In the genomic region with DNA sequence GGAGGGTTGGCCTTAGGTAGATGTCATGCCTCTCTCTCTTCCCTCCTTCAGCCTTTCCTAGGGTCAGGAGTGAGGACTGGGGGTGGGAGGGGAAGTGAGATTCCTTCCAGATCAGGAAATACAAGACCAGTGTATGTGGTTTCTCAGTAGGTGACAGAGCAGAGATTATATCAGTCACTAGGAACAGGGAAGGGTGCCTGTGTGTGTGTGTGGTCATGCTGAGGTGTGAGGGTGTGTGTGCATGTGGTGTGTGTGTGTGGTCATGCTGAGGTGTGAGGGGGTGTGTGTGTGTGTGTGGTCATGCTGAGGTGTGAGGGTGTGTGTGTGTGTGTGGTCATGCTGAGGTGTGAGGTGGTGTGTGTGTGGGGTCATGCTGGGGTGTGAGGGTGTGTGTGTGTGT, we compare ENCODE assay signal across 27 cellular contexts.
DNase-seq lines count a peak whose midpoint lies in the region; ATAC-seq and TF ChIP-seq lines count a peak whose summit lies in the region.
"Had no signal": no experiment of that assay in that cellular context is flagged by ENCODE, and none has a peak within 500 bp of the region (broad histone marks: within the 10 kb centered on the region; RNA-seq: fewer than 3 reads in every experiment).

No MANE protein-coding gene starts in this region.

- peaks cover 48 to 82% (median 76%) of the 10 kb centered on the region in 10 experiments for H3K4me1 ChIP-seq in BLaER1 treated with 17β-estradiol and CSF1 and Interleukin-3, amounts not matched to agents 10 nM and 100 nM
- peaks cover 3% of the 10 kb centered on the region; the same call in 1 of the 2 replicates for H3K4me1 ChIP-seq in DND-41 (ENCODE audit: insufficient read depth, low read length)

- peak; percentile 50 for ATAC-seq in DND-41 (ENCODE audit: insufficient read depth, low read depth)
- ATAC-seq in natural killer cell, result peak; percentile 26 to 41 (median 37)
- ATAC-seq in GM19463 (IDR thresholded peaks at IDR 0.05; ENCODE audit: unreplicated experiment), result no peak
- ATAC-seq: WTC11 had no signal

- H3K27me3 Mint-ChIP-seq in activated T-helper 2 cell treated with anti-CD3 and anti-CD28 coated beads, Interferon-gamma antibody, Interleukin-2, Interleukin-4, amounts not matched to agents 10 μg/mL and 5 μg/mL and 100 μg/mL, durations not matched to agents 14 hours and 24 hours and 36 hours (ENCODE audit: low read depth), result no peaks in the 10 kb centered on the region
- H3K27me3 Mint-ChIP-seq in natural killer cell (ENCODE audit: low read depth in 2 of 2) (no peaks in the 10 kb centered on the region), mesothelial cell of epicardium (ENCODE audit: low read depth) (no peaks in the 10 kb centered on the region)

- no peak overlapping the region for H2AFZ ChIP-seq in DND-41 (ENCODE audit: low read depth, low read length)
- H2AFZ ChIP-seq: GM23248 had no signal

- H3K79me2 ChIP-seq in DND-41 (ENCODE audit: insufficient read depth, low read length), result no peaks in the 10 kb centered on the region

- no peak overlapping the region for H3K4me3 ChIP-seq in BLaER1 treated with 17β-estradiol and CSF1 and Interleukin-3, amounts not matched to agents 10 nM and 100 nM
- H3K4me3 ChIP-seq in DND-41 (ENCODE audit: low read depth in 1 of 2, low read length in 2 of 2), result no peak overlapping the region
- H3K4me3 ChIP-seq: GM23248, upper lobe of left lung had no signal

- H3K9ac ChIP-seq in BLaER1 treated with 17β-estradiol and CSF1 and Interleukin-3, amounts not matched to agents 10 nM and 100 nM, result no peak overlapping the region; a peak in 1 of 22 replicates
- no peak overlapping the region for H3K9ac ChIP-seq in DND-41 (ENCODE audit: low read depth, low read length)
- H3K9ac ChIP-seq: GM23248 had no signal

- peak overlapping the region; percentile 27 to 90 (median 76) for H3K4me2 ChIP-seq in BLaER1 treated with 17β-estradiol and CSF1 and Interleukin-3, amounts not matched to agents 10 nM and 100 nM
- no peak overlapping the region for H3K4me2 ChIP-seq in DND-41 (ENCODE audit: insufficient read depth, low read length)

- DNase-seq in DND-41, result no peak
- DNase-seq in activated T-helper 2 cell treated with anti-CD3 and anti-CD28 coated beads, Interferon-gamma antibody, Interleukin-2, Interleukin-4, amounts not matched to agents 10 μg/mL and 5 μg/mL and 100 μg/mL, durations not matched to agents 14 hours and 24 hours and 36 hours (ENCODE audit: low spot score), result no peak
- no peak for DNase-seq in natural killer cell
- DNase-seq in mesothelial cell of epicardium (ENCODE audit: low spot score in 2 of 2, unreplicated experiment in 2 of 2), result no peak
- no peak for DNase-seq in NCI-H2171 (lab: John Stamatoyannopoulos, UW)
- no peak for DNase-seq in dedifferentiated amniotic fluid mesenchymal stem cell (ENCODE audit: extremely low spot score)
- DNase-seq: activated CD4-positive, alpha-beta T cell treated with anti-CD3 and anti-CD28 coated beads, Interleukin-2, amount 50 U/mL, for 1 hour; activated naive CD4-positive, alpha-beta T cell treated with anti-CD3 and anti-CD28 coated beads for 36 hours; amygdala; COR-L47; DMS53; effector CD4-positive, alpha-beta T cell; erythroblast; GM23248; HFFc6; hypothalamus; NCI-H1048; NCI-H1694; NCI-H446 treated with DMSO at 0.1 percent for 48 hours; NCI-H774; stimulated activated naive CD4-positive, alpha-beta T cell; upper lobe of left lung had no signal

- H3K9me3 ChIP-seq in BLaER1 treated with 17β-estradiol and CSF1 and Interleukin-3, amounts not matched to agents 10 nM and 100 nM (replicated peaks in 1 of 11), result no peaks in the 10 kb centered on the region
- no peaks in the 10 kb centered on the region for H3K9me3 ChIP-seq in DND-41 (ENCODE audit: insufficient read depth, low read length, severe bottlenecking)
- H3K9me3 ChIP-seq: upper lobe of left lung had no signal

- peak overlapping the region; percentile 20 for H3K27ac Mint-ChIP-seq in activated T-helper 2 cell treated with anti-CD3 and anti-CD28 coated beads, Interferon-gamma antibody, Interleukin-2, Interleukin-4, amounts not matched to agents 10 μg/mL and 5 μg/mL and 100 μg/mL, durations not matched to agents 14 hours and 24 hours and 36 hours
- H3K27ac Mint-ChIP-seq in natural killer cell (peak overlapping the region; percentile 83 to 95), mesothelial cell of epicardium (no peak overlapping the region)
- H3K27ac Mint-ChIP-seq: activated naive CD4-positive, alpha-beta T cell treated with anti-CD3 and anti-CD28 coated beads for 36 hours; HFFc6; IgD-negative memory B cell; memory B cell; WTC11 had no signal

- H3K4me1 Mint-ChIP-seq in activated T-helper 2 cell treated with anti-CD3 and anti-CD28 coated beads, Interferon-gamma antibody, Interleukin-2, Interleukin-4, amounts not matched to agents 10 μg/mL and 5 μg/mL and 100 μg/mL, durations not matched to agents 14 hours and 24 hours and 36 hours (ENCODE audit: low read depth), result peaks cover 5% of the 10 kb centered on the region
- H3K4me1 Mint-ChIP-seq in natural killer cell, result peaks cover 77 to 92% of the 10 kb centered on the region in 2 donors
- H3K4me1 Mint-ChIP-seq in mesothelial cell of epicardium, result no peaks in the 10 kb centered on the region
- H3K4me1 Mint-ChIP-seq: WTC11 had no signal

- TF ChIP-seq CTCF in DND-41 (IDR thresholded peaks at IDR 0.05; ENCODE audit: borderline replicate concordance, extremely low read depth, low read length, poor library complexity, severe bottlenecking) (no peak), natural killer cell (IDR thresholded peaks at IDR 0.05) (no peak), mesothelial cell of epicardium (IDR thresholded peaks at IDR 0.05; ENCODE audit: unreplicated experiment) (no peak)

- peaks cover 0 to 97% (median 68%) of the 10 kb centered on the region in 11 experiments; a peak in 17 of 22 replicates for H4K20me1 ChIP-seq in BLaER1 treated with 17β-estradiol and CSF1 and Interleukin-3, amounts not matched to agents 10 nM and 100 nM
- peaks cover 35% of the 10 kb centered on the region for H4K20me1 ChIP-seq in DND-41 (ENCODE audit: insufficient read depth, low read length)

- peaks cover 0 to 33% (median 18%) of the 10 kb centered on the region in 11 experiments; a peak in 11 of 22 replicates for H3K36me3 ChIP-seq in BLaER1 treated with 17β-estradiol and CSF1 and Interleukin-3, amounts not matched to agents 10 nM and 100 nM
- no peaks in the 10 kb centered on the region for H3K36me3 ChIP-seq in DND-41 (ENCODE audit: insufficient read depth, low read length)
- H3K36me3 ChIP-seq: upper lobe of left lung had no signal

- H3K27me3 ChIP-seq in BLaER1 treated with 17β-estradiol and CSF1 and Interleukin-3, amounts not matched to agents 10 nM and 100 nM, result no peaks in the 10 kb centered on the region
- H3K27me3 ChIP-seq in DND-41 (ENCODE audit: insufficient read depth, low read length, poor library complexity), result no peaks in the 10 kb centered on the region

- no peak overlapping the region for H3K4me3 Mint-ChIP-seq in activated T-helper 2 cell treated with anti-CD3 and anti-CD28 coated beads, Interferon-gamma antibody, Interleukin-2, Interleukin-4, amounts not matched to agents 10 μg/mL and 5 μg/mL and 100 μg/mL, durations not matched to agents 14 hours and 24 hours and 36 hours (ENCODE audit: low read depth)
- H3K4me3 Mint-ChIP-seq in natural killer cell (peak overlapping the region; percentile 63), mesothelial cell of epicardium (no peak overlapping the region)
- H3K4me3 Mint-ChIP-seq: activated naive CD4-positive, alpha-beta T cell treated with anti-CD3 and anti-CD28 coated beads for 36 hours; HFFc6; IgD-negative memory B cell; memory B cell; WTC11 had no signal

- H3K36me3 Mint-ChIP-seq in activated T-helper 2 cell treated with anti-CD3 and anti-CD28 coated beads, Interferon-gamma antibody, Interleukin-2, Interleukin-4, amounts not matched to agents 10 μg/mL and 5 μg/mL and 100 μg/mL, durations not matched to agents 14 hours and 24 hours and 36 hours (ENCODE audit: low read depth), result no peaks in the 10 kb centered on the region
- no peaks in the 10 kb centered on the region for H3K36me3 Mint-ChIP-seq in natural killer cell
- no peaks in the 10 kb centered on the region for H3K36me3 Mint-ChIP-seq in mesothelial cell of epicardium
- H3K36me3 Mint-ChIP-seq: IgD-negative memory B cell, memory B cell, WTC11 had no signal

- intact Hi-C loops in activated T-helper 2 cell treated with anti-CD3 and anti-CD28 coated beads, Interferon-gamma antibody, Interleukin-2, Interleukin-4, amounts not matched to agents 10 μg/mL and 5 μg/mL and 100 μg/mL, durations not matched to agents 14 hours and 24 hours and 36 hours (cut with micrococcal nuclease), result no loop called here
- intact Hi-C loops in natural killer cell (cut with micrococcal nuclease), result loop anchor here (5.0 kb wide), 2 partner anchors 115 to 225 kb away; a partner anchor contains a TSS

- no peaks in the 10 kb centered on the region for H3K9me3 Mint-ChIP-seq in activated T-helper 2 cell treated with anti-CD3 and anti-CD28 coated beads, Interferon-gamma antibody, Interleukin-2, Interleukin-4, amounts not matched to agents 10 μg/mL and 5 μg/mL and 100 μg/mL, durations not matched to agents 14 hours and 24 hours and 36 hours
- peaks cover 9 to 10% of the 10 kb centered on the region in 2 donors for H3K9me3 Mint-ChIP-seq in natural killer cell
- H3K9me3 Mint-ChIP-seq in mesothelial cell of epicardium, result no peaks in the 10 kb centered on the region
- H3K9me3 Mint-ChIP-seq: activated naive CD4-positive, alpha-beta T cell treated with anti-CD3 and anti-CD28 coated beads for 36 hours; HFFc6; IgD-negative memory B cell; memory B cell; WTC11 had no signal

- H3K27ac ChIP-seq in BLaER1 treated with 17β-estradiol and CSF1 and Interleukin-3, amounts not matched to agents 10 nM and 100 nM, result peak overlapping the region in 2 of 11 experiments; percentile 7 to 25; a peak in 3 of 22 replicates
- H3K27ac ChIP-seq in DND-41 (ENCODE audit: low read length), result peak overlapping the region; percentile 26
- H3K27ac ChIP-seq: GM23248, upper lobe of left lung had no signal
